Comparison of ENCODE assay signal across 8 cellular contexts in the genomic region with DNA sequence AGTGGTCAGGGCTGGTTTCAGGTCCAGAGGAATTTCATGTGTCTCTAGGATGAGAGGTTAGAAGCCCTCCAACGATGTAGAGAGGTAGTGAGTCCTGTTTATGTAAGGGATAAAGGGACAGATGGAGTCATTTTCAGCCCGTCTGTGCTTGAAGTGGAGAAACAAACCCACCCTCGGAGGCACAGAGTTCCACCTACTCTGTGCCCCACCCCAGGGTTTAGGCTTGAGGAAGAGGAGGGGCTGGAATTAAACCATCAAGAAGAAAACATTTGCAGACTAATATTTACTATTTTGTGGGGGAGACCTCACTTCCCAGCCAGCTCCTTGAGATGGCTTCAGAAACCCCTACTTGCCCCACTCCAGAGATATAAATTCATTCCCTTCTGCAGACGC. TPM values are rescaled to one million over a fixed set of nuclear protein-coding genes. Genes with fewer than 3 reads are reported as not detected.
DNase-seq lines count a peak whose midpoint lies in the region; ATAC-seq, FAIRE-seq and TF ChIP-seq lines count a peak whose summit lies in the region.

No MANE protein-coding gene starts in this region.

- peaks cover 40% of the 10 kb centered on the region for H3K79me2 ChIP-seq in astrocyte (ENCODE audit: insufficient read depth, low read length)

- ATAC-seq in left lobe of liver (no peak), HG03442 (IDR thresholded peaks at IDR 0.05; ENCODE audit: unreplicated experiment) (no peak)

- H3K4me1 ChIP-seq in astrocyte (ENCODE audit: insufficient read depth, low read length), result peaks cover 3% of the 10 kb centered on the region
- H3K4me1 ChIP-seq in mucosa of rectum (ENCODE audit: control insufficient read depth in 2 of 2, insufficient read depth in 2 of 2, low read length in 2 of 2), result peaks cover 3 to 6% of the 10 kb centered on the region in 2 donors

- H3K9me3 Mint-ChIP-seq in IgD-negative memory B cell (peaks cover 0 to 5% (median 4%) of the 10 kb centered on the region in 3 donors), astrocyte (ENCODE audit: unreplicated experiment) (no peaks in the 10 kb centered on the region)

- peak overlapping the region; percentile 82 for H3K9ac ChIP-seq in astrocyte (ENCODE audit: low read length)
- no peak overlapping the region for H3K9ac ChIP-seq in mucosa of rectum (ENCODE audit: low read depth in 1 of 2, low read length in 2 of 2)

- peak overlapping the region; percentile 95 to 99 (median 97) for H3K27ac Mint-ChIP-seq in IgD-negative memory B cell
- H3K27ac Mint-ChIP-seq in astrocyte (ENCODE audit: unreplicated experiment), result peak overlapping the region; percentile 99

- H3K27me3 ChIP-seq in astrocyte (ENCODE audit: insufficient read depth, low read length) (no peaks in the 10 kb centered on the region), mucosa of rectum (ENCODE audit: control insufficient read depth in 2 of 2, insufficient read depth in 2 of 2, low read length in 2 of 2) (no peaks in the 10 kb centered on the region)

- peak overlapping the region; percentile 82 for H3K27ac ChIP-seq in astrocyte (ENCODE audit: low read depth, low read length)
- peak overlapping the region in 1 of 2 donors; percentile 74 for H3K27ac ChIP-seq in mucosa of rectum (ENCODE audit: low read depth in 2 of 2, low read length in 2 of 2)

- DNase-seq in AG09309 (ENCODE audit: low read depth) (no peak), astrocyte (ENCODE audit: low read depth) (no peak), NCI-H187 (lab: John Stamatoyannopoulos, UW) (no peak), dermis blood vessel endothelial cell (no peak), left lobe of liver (ENCODE audit: low spot score) (no peak)

- peak overlapping the region; percentile 79 for H3K4me2 ChIP-seq in astrocyte (ENCODE audit: low read length)

- H3K4me3 ChIP-seq in AG09309 (ENCODE audit: control insufficient read depth, low read depth, low read length) (peak overlapping the region; percentile 60), astrocyte (ENCODE audit: insufficient read depth, low read depth, low read length) (peak overlapping the region; percentile 70), mucosa of rectum (ENCODE audit: low read length in 2 of 2) (peak overlapping the region; percentile 74 to 83)

- H3K9me3 ChIP-seq in astrocyte (ENCODE audit: insufficient read depth, low read depth, low read length) (no peaks in the 10 kb centered on the region), mucosa of rectum (ENCODE audit: control insufficient read depth in 2 of 2, low read length in 2 of 2) (no peaks in the 10 kb centered on the region)

- peaks cover 10 to 18% (median 17%) of the 10 kb centered on the region in 3 donors for H3K4me1 Mint-ChIP-seq in IgD-negative memory B cell
- peaks cover 10% of the 10 kb centered on the region for H3K4me1 Mint-ChIP-seq in astrocyte (ENCODE audit: low read depth, unreplicated experiment)

- H3K4me3 Mint-ChIP-seq in IgD-negative memory B cell (peak overlapping the region; percentile 87 to 99 (median 98)), astrocyte (ENCODE audit: unreplicated experiment) (peak overlapping the region; percentile 86)

- no peak for TF ChIP-seq CTCF in AG09309 (IDR thresholded peaks at IDR 0.05; ENCODE audit: control insufficient read depth, insufficient read depth, low read depth, low read length, missing control alignments)
- no peak for TF ChIP-seq CTCF in astrocyte (IDR thresholded peaks at IDR 0.05; ENCODE audit: insufficient read depth, low read depth, low read length)

- no peaks in the 10 kb centered on the region for H3K27me3 Mint-ChIP-seq in IgD-negative memory B cell
- H3K27me3 Mint-ChIP-seq in astrocyte (ENCODE audit: low read depth, unreplicated experiment), result no peaks in the 10 kb centered on the region

- H4K20me1 ChIP-seq in astrocyte (ENCODE audit: insufficient read depth, low read length), result peaks cover under 1% of the 10 kb centered on the region

- FAIRE-seq in astrocyte (lab: Jason Lieb, UNC), result no peak

- H3K36me3 ChIP-seq in astrocyte (ENCODE audit: insufficient read depth, low read length) (peaks cover under 1% of the 10 kb centered on the region), mucosa of rectum (ENCODE audit: control insufficient read depth in 2 of 2, insufficient read depth in 2 of 2, low read length in 2 of 2) (no peaks in the 10 kb centered on the region)

- no peaks in the 10 kb centered on the region for H3K36me3 Mint-ChIP-seq in IgD-negative memory B cell
- H3K36me3 Mint-ChIP-seq in astrocyte (ENCODE audit: low read depth, unreplicated experiment), result peaks cover under 1% of the 10 kb centered on the region

- peak overlapping the region; percentile 83 for H2AFZ ChIP-seq in astrocyte (ENCODE audit: low read depth, low read length)

RNA-seq across cellular contexts. Expression of a gene that starts 0.9 kb away (rescaled TPM):
- polyA plus RNA-seq in IgD-negative memory B cell, result 46.9 TPM
- 40.5 and 46.5 TPM in 2 replicates for total RNA-seq in astrocyte
- total RNA-seq in dermis blood vessel endothelial cell, result 35.4 and 65.5 TPM in 2 replicates
- total RNA-seq in left lobe of liver, result 8.8 TPM

RNA-seq across cellular contexts. Expression of a gene that starts 33.1 kb away (rescaled TPM):
- polyA plus RNA-seq in IgD-negative memory B cell, result 0.55 TPM
- total RNA-seq in astrocyte, result 18.0 and 18.6 TPM in 2 replicates
- 2.4 and 3.2 TPM in 2 replicates for total RNA-seq in dermis blood vessel endothelial cell
- 1.1 TPM for total RNA-seq in left lobe of liver
